In the genomic region with DNA sequence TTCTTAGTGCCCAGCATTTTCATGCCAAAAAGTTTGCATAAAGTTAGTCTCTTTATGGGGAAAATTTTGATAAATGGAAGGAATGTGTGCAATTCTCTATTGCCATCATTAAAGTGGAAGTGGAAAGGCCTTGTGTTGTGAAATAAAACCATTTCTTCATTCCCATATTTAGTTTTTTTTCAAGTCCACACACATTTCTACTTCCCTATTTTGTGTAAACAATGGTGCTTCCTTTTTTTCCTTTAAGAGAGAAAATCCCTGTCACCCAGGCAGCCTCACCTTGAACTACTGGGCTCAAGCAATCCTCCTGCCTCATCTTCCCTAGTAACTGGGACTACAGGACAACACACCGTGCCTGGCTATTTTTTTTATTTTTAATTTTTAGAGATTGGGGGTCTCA, we compare ENCODE assay signal across 12 cellular contexts.
"Had no signal": no experiment of that assay in that cellular context is flagged by ENCODE, and none has a peak within 500 bp of the region (broad histone marks: within the 10 kb centered on the region; RNA-seq: fewer than 3 reads in every experiment).

No MANE protein-coding gene starts in this region.

- DNase-seq: activated CD4-positive, alpha-beta T cell treated with anti-CD3 and anti-CD28 coated beads, Interleukin-2, amount 10 ng/mL, durations not matched to agents 24 days and 14 days; activated naive CD4-positive, alpha-beta T cell treated with anti-CD3 and anti-CD28 coated beads for 36 hours; left lung; mesendoderm; nephron progenitor cell; stimulated activated CD4-positive, alpha-beta T cell treated with anti-CD3 and anti-CD28 coated beads, Interleukin-4, amount 100 ng/mL, for 1 hour; stimulated activated CD8-positive, alpha-beta memory T cell treated with anti-CD3 and anti-CD28 coated beads, Interleukin-4, amount 100 ng/mL, for 48 hours; stimulated activated naive CD8-positive, alpha-beta T cell treated with anti-CD3 and anti-CD28 coated beads, Interleukin-15, Interleukin-2, amounts not matched to agents 100 U/mL and 50 U/mL, for 24 hours; T-helper 9 cell; upper lobe of left lung had no signal

- ATAC-seq: gastroesophageal sphincter; left lung; stimulated activated naive CD8-positive, alpha-beta T cell treated with anti-CD3 and anti-CD28 coated beads, Interleukin-15, Interleukin-2, amounts not matched to agents 100 U/mL and 50 U/mL, for 24 hours; WTC11 had no signal
